19 cellular contexts compared by ENCODE assay signal in the genomic region with DNA sequence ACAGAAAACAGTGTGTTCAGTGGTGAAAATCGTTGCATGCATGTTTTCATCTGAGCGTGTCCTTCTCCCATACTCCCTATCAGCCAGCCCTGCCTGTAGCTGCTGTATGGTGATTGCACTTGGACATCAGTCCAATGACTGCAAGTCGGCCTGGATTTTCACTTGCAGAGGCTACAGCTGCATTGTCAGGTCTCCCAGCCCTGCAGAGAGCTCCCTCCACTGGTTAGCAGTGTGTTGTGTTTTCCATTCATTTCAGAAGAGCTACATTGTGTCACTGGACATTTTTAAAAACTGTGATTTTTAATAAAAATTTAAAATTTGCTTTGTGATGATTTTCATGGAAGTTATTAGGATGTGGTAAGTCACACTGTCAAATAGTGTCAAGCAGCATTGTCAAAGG.
DNase-seq lines count a peak whose midpoint lies in the region; ATAC-seq and TF ChIP-seq lines count a peak whose summit lies in the region.
"Had no signal": no experiment of that assay in that cellular context is flagged by ENCODE, and none has a peak within 500 bp of the region (broad histone marks: within the 10 kb centered on the region; RNA-seq: fewer than 3 reads in every experiment).

No MANE protein-coding gene starts in this region.

- H3K27ac Mint-ChIP-seq in neural progenitor cell = no peak overlapping the region
- H3K27ac Mint-ChIP-seq: activated naive CD4-positive, alpha-beta T cell treated with anti-CD3 and anti-CD28 coated beads, Interleukin-2, amount 50 U/mL, for 72 hours had no signal

- H3K4me1 ChIP-seq in neural progenitor cell = peaks cover 14% of the 10 kb centered on the region
- H3K4me1 ChIP-seq: A549 had no signal

- DNase-seq in SIG-M5 treated with dmso at 0.1 percent for 504 hours (lab: John Stamatoyannopoulos, UW; ENCODE audit: unreplicated experiment) = peak; percentile 9
- DNase-seq in SIG-M5 (lab: John Stamatoyannopoulos, UW) = no peak
- peak; percentile 2 for DNase-seq in LHCN-M2 (ENCODE audit: low read depth)
- no peak for DNase-seq in epithelial cell of esophagus (ENCODE audit: low read depth)
- DNase-seq in neural progenitor cell (ENCODE audit: low spot score) = no peak
- DNase-seq in NCI-H1930 (lab: John Stamatoyannopoulos, UW) = no peak
- no peak for DNase-seq in activated T-cell treated with anti-CD3 and anti-CD28 coated beads, Interleukin-2, amount 50 U/mL, for 4 hours
- DNase-seq: cerebellar nuclear complex; DMS79; KBM-7; NCI-H1694 treated with DMSO at 0.1 percent for 48 hours; NCI-H526 treated with DMSO at 0.1 percent for 48 hours; stimulated activated CD4-positive, alpha-beta T cell treated with anti-CD3 and anti-CD28 coated beads, Interleukin-1b, Interleukin-23, amount 100 ng/mL, for 48 hours; stimulated activated CD8-positive, alpha-beta memory T cell treated with anti-CD3 and anti-CD28 coated beads, Interleukin-4, amount 100 ng/mL, for 48 hours; thyroid gland had no signal

- no peaks in the 10 kb centered on the region for H3K36me3 ChIP-seq in neural progenitor cell
- H3K36me3 ChIP-seq: thyroid gland had no signal

- H3K4me2 ChIP-seq in neural progenitor cell = no peak overlapping the region
- H3K4me2 ChIP-seq: A549 had no signal

- TF ChIP-seq CTCF in epithelial cell of esophagus (IDR thresholded peaks at IDR 0.05; ENCODE audit: insufficient read depth, low read depth, low read length, missing control alignments) (peak; percentile 18), neural progenitor cell (IDR thresholded peaks at IDR 0.05) (peak; percentile 41)

- H3F3A ChIP-seq in neural progenitor cell (ENCODE audit: low read depth) = peaks cover 15% of the 10 kb centered on the region

- no peaks in the 10 kb centered on the region for H3K36me3 Mint-ChIP-seq in neural progenitor cell
- no peaks in the 10 kb centered on the region for H3K36me3 Mint-ChIP-seq in activated T-cell treated with anti-CD3 and anti-CD28 coated beads, Interleukin-2, amount 50 U/mL, for 4 hours (ENCODE audit: insufficient read depth)
- H3K36me3 Mint-ChIP-seq: activated naive CD4-positive, alpha-beta T cell treated with anti-CD3 and anti-CD28 coated beads, Interleukin-2, amount 50 U/mL, for 72 hours had no signal

- no peak overlapping the region for H3K9ac ChIP-seq in neural progenitor cell

- no peak overlapping the region for H3K4me3 Mint-ChIP-seq in neural progenitor cell
- no peak overlapping the region for H3K4me3 Mint-ChIP-seq in activated T-cell treated with anti-CD3 and anti-CD28 coated beads, Interleukin-2, amount 50 U/mL, for 4 hours

- no peak overlapping the region for H3K27ac ChIP-seq in neural progenitor cell
- H3K27ac ChIP-seq: A549, thyroid gland had no signal

- no peaks in the 10 kb centered on the region for H3K79me2 ChIP-seq in neural progenitor cell (ENCODE audit: low read depth)

- peaks cover 5% of the 10 kb centered on the region for H3K9me3 Mint-ChIP-seq in neural progenitor cell
- H3K9me3 Mint-ChIP-seq in activated T-cell treated with anti-CD3 and anti-CD28 coated beads, Interleukin-2, amount 50 U/mL, for 4 hours = peaks cover 10% of the 10 kb centered on the region
- H3K9me3 Mint-ChIP-seq: activated naive CD4-positive, alpha-beta T cell treated with anti-CD3 and anti-CD28 coated beads, Interleukin-2, amount 50 U/mL, for 72 hours had no signal

- H3K4me3 ChIP-seq in epithelial cell of esophagus (ENCODE audit: low read length) (no peak overlapping the region), neural progenitor cell (no peak overlapping the region)
- H3K4me3 ChIP-seq: A549, thyroid gland had no signal

- H3K9me3 ChIP-seq in neural progenitor cell (ENCODE audit: low read depth) = no peaks in the 10 kb centered on the region
- H3K9me3 ChIP-seq: A549, thyroid gland had no signal

- H2AFZ ChIP-seq in neural progenitor cell (replicated peaks) = no peak overlapping the region

- H4K20me1 ChIP-seq in neural progenitor cell (ENCODE audit: low read depth) = no peaks in the 10 kb centered on the region

- no peaks in the 10 kb centered on the region for H3K27me3 ChIP-seq in neural progenitor cell
- H3K27me3 ChIP-seq: thyroid gland had no signal

- peaks cover 2% of the 10 kb centered on the region for H3K27me3 Mint-ChIP-seq in neural progenitor cell (ENCODE audit: insufficient read depth, low read depth)
- H3K27me3 Mint-ChIP-seq in activated T-cell treated with anti-CD3 and anti-CD28 coated beads, Interleukin-2, amount 50 U/mL, for 4 hours (ENCODE audit: low read depth) = no peaks in the 10 kb centered on the region

- ATAC-seq in HG03469 (IDR thresholded peaks at IDR 0.05; ENCODE audit: unreplicated experiment) = no peak
- no peak for ATAC-seq in activated T-cell treated with anti-CD3 and anti-CD28 coated beads, Interleukin-2, amount 50 U/mL, for 4 hours
- ATAC-seq: activated naive CD4-positive, alpha-beta T cell treated with anti-CD3 and anti-CD28 coated beads, Interleukin-2, amount 50 U/mL, for 72 hours; esophagus mucosa had no signal

- peaks cover 19% of the 10 kb centered on the region for H3K4me1 Mint-ChIP-seq in neural progenitor cell
- no peaks in the 10 kb centered on the region for H3K4me1 Mint-ChIP-seq in activated T-cell treated with anti-CD3 and anti-CD28 coated beads, Interleukin-2, amount 50 U/mL, for 4 hours (ENCODE audit: low read depth)

Comparison
In these comparisons a context has a peak if more than half of its experiments do, and no peak if none do; other contexts are left out.
1. DNase-seq: peak in SIG-M5 treated with dmso at 0.1 percent for 504 hours (single experiment) and LHCN-M2 (single experiment); none in SIG-M5 (single experiment), epithelial cell of esophagus (single experiment), neural progenitor cell (single experiment), NCI-H1930 (0 of 2) and activated T-cell treated with anti-CD3 and anti-CD28 coated beads, Interleukin-2, amount 50 U/mL, for 4 hours (single experiment).